8 cellular contexts compared by ENCODE assay signal in genomic region chr6:166381381-166381732, GRCh38. TPM values are rescaled to one million over a fixed set of nuclear protein-coding genes. Genes with fewer than 3 reads are reported as not detected.
DNase-seq lines count a peak whose midpoint lies in the region; ATAC-seq and TF ChIP-seq lines count a peak whose summit lies in the region.

No MANE protein-coding gene starts in this region.

- peak overlapping the region; percentile 84 for H3K4me3 ChIP-seq in BJ (ENCODE audit: low read depth, low read length)
- H3K4me3 ChIP-seq in IMR-90 (ENCODE audit: insufficient read depth, low read depth, low read length), result peak overlapping the region; percentile 87
- peak overlapping the region; percentile 87 to 96 for H3K4me3 ChIP-seq in cardiac fibroblast (replicated peaks in 1 of 2; ENCODE audit: low read depth in 2 of 2, low read length in 2 of 2)

- H2BK5ac ChIP-seq in IMR-90 (ENCODE audit: low read depth, low read length, poor library complexity, severe bottlenecking), result no peak overlapping the region

- H3K4me3 Mint-ChIP-seq in natural killer cell treated with Interleukin-12 subunit alpha and Interleukin-12 subunit beta and Interleukin-15 and Interleukin-18, amount 100 ng/mL, for 72 hours, result peak overlapping the region; percentile 89

- BruUV-seq in IMR-90 (replicated peaks; lab: Mats Ljungman, UMichigan), result no TSS peak

- H3K9me1 ChIP-seq in IMR-90 (ENCODE audit: insufficient read depth, low read length), result no peaks in the 10 kb centered on the region

- H3K9me3 Mint-ChIP-seq in natural killer cell treated with Interleukin-12 subunit alpha and Interleukin-12 subunit beta and Interleukin-15 and Interleukin-18, amount 100 ng/mL, for 72 hours, result no peaks in the 10 kb centered on the region

- H3K79me1 ChIP-seq in IMR-90 (ENCODE audit: low read depth in 1 of 2, low read length in 2 of 2), result peaks cover 0 to 5% of the 10 kb centered on the region in 2 experiments; a peak in 2 of 4 replicates

- H3K4me1 Mint-ChIP-seq in natural killer cell treated with Interleukin-12 subunit alpha and Interleukin-12 subunit beta and Interleukin-15 and Interleukin-18, amount 100 ng/mL, for 72 hours (ENCODE audit: low read depth in 2 of 2), result peaks cover 8% of the 10 kb centered on the region in 2 donors

- no peak for DNase-seq in BJ (ENCODE audit: low read depth)
- no peak for DNase-seq in IMR-90
- no peak for DNase-seq in cardiac fibroblast (ENCODE audit: low read depth in 2 of 2)
- DNase-seq in natural killer cell treated with Interleukin-12 subunit alpha and Interleukin-12 subunit beta and Interleukin-15 and Interleukin-18, amount 100 ng/mL, for 72 hours (ENCODE audit: low spot score), result no peak
- DNase-seq in SIG-M5 treated with dmso at 0.1 percent for 504 hours (lab: John Stamatoyannopoulos, UW; ENCODE audit: unreplicated experiment), result no peak
- DNase-seq in omental fat pad (ENCODE audit: low spot score), result no peak

- H3K4me2 ChIP-seq in IMR-90 (ENCODE audit: low read depth, low read length), result peak overlapping the region; percentile 70

- H3K27ac ChIP-seq in IMR-90 (ENCODE audit: insufficient read depth, low read length), result no peak overlapping the region

- intact Hi-C loops in IMR-90 (cut with micrococcal nuclease), result loop anchor here (5.0 kb wide), 1 partner anchor 104 kb away; no protein-coding TSS in a partner anchor

- no peak overlapping the region; the same call in 1 of the 2 replicates for H3K9ac ChIP-seq in IMR-90 (ENCODE audit: low read depth, low read length)

- H3K14ac ChIP-seq in IMR-90 (replicated peaks; ENCODE audit: low read depth, low read length), result no peak overlapping the region

- H3K18ac ChIP-seq in IMR-90 (ENCODE audit: low read depth, low read length), result no peak overlapping the region

- CTCF ChIA-PET in BJ (lab: Yijun Ruan, JAX) (interaction anchor here (0.6 to 1.7 kb wide), 17 partner anchors 15 to 107 kb away, joined by 3 to 11 read pairs (median 4); partner anchors contain the start of genes PRR18 and SFT2D1), IMR-90 (lab: Yijun Ruan, JAX) (interaction anchor here (0.6 to 1.3 kb wide), 8 partner anchors 8 to 105 kb away, joined by 3 to 6 read pairs (median 4); no protein-coding TSS in a partner anchor)

- H2AK9ac ChIP-seq in IMR-90 (replicated peaks; ENCODE audit: low read depth, low read length, poor library complexity), result no peak overlapping the region

- ATAC-seq in IMR-90 (ENCODE audit: low read depth) (no peak), GM18519 (IDR thresholded peaks at IDR 0.05; ENCODE audit: low FRiP score, unreplicated experiment) (no peak), omental fat pad (ENCODE audit: low FRiP score) (no peak), HG03432 (IDR thresholded peaks at IDR 0.05; ENCODE audit: unreplicated experiment) (no peak)
- ATAC-seq in natural killer cell treated with Interleukin-12 subunit alpha and Interleukin-12 subunit beta and Interleukin-15 and Interleukin-18, amount 100 ng/mL, for 72 hours, result no peak

- H2BK120ac ChIP-seq in IMR-90 (ENCODE audit: low read depth, low read length), result no peak overlapping the region

- H2AK5ac ChIP-seq in IMR-90 (ENCODE audit: low read depth, low read length), result no peak overlapping the region

- H3K27ac Mint-ChIP-seq in natural killer cell treated with Interleukin-12 subunit alpha and Interleukin-12 subunit beta and Interleukin-15 and Interleukin-18, amount 100 ng/mL, for 72 hours, result peak overlapping the region; percentile 59 to 65

- no peak overlapping the region for H3K23ac ChIP-seq in IMR-90 (ENCODE audit: low read depth, low read length)

- dilution Hi-C loops in IMR-90 (cut with HindIII; ENCODE audit: low sequenced_read_pairs, unreplicated experiment), result no loop called here

- TF ChIP-seq CTCF in BJ (IDR thresholded peaks at IDR 0.05; ENCODE audit: insufficient read depth, low read depth, low read length), result no peak
- no peak for TF ChIP-seq CTCF in IMR-90 (conservative IDR thresholded peaks at IDR 0.05; ENCODE audit: low read depth, low read length)
- no peak for TF ChIP-seq CTCF in cardiac fibroblast (IDR thresholded peaks at IDR 0.05; ENCODE audit: low read depth, low read length)
- TF ChIP-seq CTCF in omental fat pad (IDR thresholded peaks at IDR 0.05), result no peak

- no peaks in the 10 kb centered on the region for H3K4me1 ChIP-seq in IMR-90 (ENCODE audit: control insufficient read depth, insufficient read depth, low read length)

- H3K4ac ChIP-seq in IMR-90 (ENCODE audit: low read depth, low read length), result no peak overlapping the region

- no peak overlapping the region for H2BK20ac ChIP-seq in IMR-90 (ENCODE audit: low read depth, low read length)

- H3K9me3 ChIP-seq in IMR-90 (ENCODE audit: control insufficient read depth, insufficient read depth, low read length), result no peaks in the 10 kb centered on the region

- H3K27me3 Mint-ChIP-seq in natural killer cell treated with Interleukin-12 subunit alpha and Interleukin-12 subunit beta and Interleukin-15 and Interleukin-18, amount 100 ng/mL, for 72 hours, result no peaks in the 10 kb centered on the region

- WGBS in IMR-90 (ENCODE audit: extremely low coverage in 2 of 2, insufficient read length in 1 of 2), 2 experiments, result no CpG with 5 or more reads among the region's 6 CpGs

- no peak overlapping the region for H2AFZ ChIP-seq in IMR-90 (replicated peaks; ENCODE audit: low read length, poor library complexity)

- H4K8ac ChIP-seq in IMR-90 (ENCODE audit: low read depth in 2 of 2, low read length in 2 of 2), result no peak overlapping the region

- no peaks in the 10 kb centered on the region; the same call in 1 of the 2 replicates for H3K27me3 ChIP-seq in BJ (ENCODE audit: control insufficient read depth, insufficient read depth, low read length)
- H3K27me3 ChIP-seq in IMR-90 (ENCODE audit: control insufficient read depth, insufficient read depth, low read length), result no peaks in the 10 kb centered on the region

- no peak for TF ChIP-seq POLR2A in IMR-90 (IDR thresholded peaks at IDR 0.05; ENCODE audit: low read depth, low read length)

- no peaks in the 10 kb centered on the region for H3K36me3 Mint-ChIP-seq in natural killer cell treated with Interleukin-12 subunit alpha and Interleukin-12 subunit beta and Interleukin-15 and Interleukin-18, amount 100 ng/mL, for 72 hours

- H2BK15ac ChIP-seq in IMR-90 (ENCODE audit: low read depth, low read length), result no peak overlapping the region

- in situ Hi-C loops in IMR-90 (cut with MboI; ENCODE audit: low sequenced_read_pairs), result no loop called here

- no peak for TF ChIP-seq RAD21 in IMR-90 (IDR thresholded peaks at IDR 0.05; ENCODE audit: low read length)

- POLR2A ChIA-PET in BJ (lab: Charles Lee) (no interaction called here), IMR-90 (lab: Charles Lee; ENCODE audit: unreplicated experiment) (no interaction called here)

- H4K91ac ChIP-seq in IMR-90 (ENCODE audit: insufficient read depth, low read depth, low read length), result no peak overlapping the region

- no peak overlapping the region for H3K56ac ChIP-seq in IMR-90 (ENCODE audit: extremely low read depth, insufficient read depth, low read length)

- no peaks in the 10 kb centered on the region for H4K20me1 ChIP-seq in IMR-90 (ENCODE audit: insufficient read depth, low read length)

- H4K5ac ChIP-seq in IMR-90 (ENCODE audit: low read depth, low read length), result no peak overlapping the region

- no peaks in the 10 kb centered on the region for H3K36me3 ChIP-seq in BJ (ENCODE audit: control insufficient read depth, insufficient read depth, low read length)
- no peaks in the 10 kb centered on the region for H3K36me3 ChIP-seq in IMR-90 (ENCODE audit: control insufficient read depth, insufficient read depth, low read length)

TF ChIP-seq in IMR-90, 13 proteins besides CTCF, POLR2A, EP300 and RAD21 (continues in another document):
- TF ChIP-seq MAZ (IDR thresholded peaks at IDR 0.05; ENCODE audit: borderline replicate concordance, low read depth, low read length), result no peak
- no peak for TF ChIP-seq CHD1 (IDR thresholded peaks at IDR 0.05; ENCODE audit: low read depth, low read length)
- TF ChIP-seq, protein P1, sequence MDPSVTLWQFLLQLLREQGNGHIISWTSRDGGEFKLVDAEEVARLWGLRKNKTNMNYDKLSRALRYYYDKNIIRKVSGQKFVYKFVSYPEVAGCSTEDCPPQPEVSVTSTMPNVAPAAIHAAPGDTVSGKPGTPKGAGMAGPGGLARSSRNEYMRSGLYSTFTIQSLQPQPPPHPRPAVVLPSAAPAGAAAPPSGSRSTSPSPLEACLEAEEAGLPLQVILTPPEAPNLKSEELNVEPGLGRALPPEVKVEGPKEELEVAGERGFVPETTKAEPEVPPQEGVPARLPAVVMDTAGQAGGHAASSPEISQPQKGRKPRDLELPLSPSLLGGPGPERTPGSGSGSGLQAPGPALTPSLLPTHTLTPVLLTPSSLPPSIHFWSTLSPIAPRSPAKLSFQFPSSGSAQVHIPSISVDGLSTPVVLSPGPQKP (IDR thresholded peaks at IDR 0.05; ENCODE audit: borderline replicate concordance, low read depth, low read length), result no peak
- TF ChIP-seq NFE2L2 (IDR thresholded peaks at IDR 0.05; ENCODE audit: low read depth, low read length), result no peak
- TF ChIP-seq RFX5 (IDR thresholded peaks at IDR 0.05; ENCODE audit: low read depth, low read length), result no peak
- TF ChIP-seq USF2 (IDR thresholded peaks at IDR 0.05; ENCODE audit: low read depth, low read length), result no peak

RNA-seq across cellular contexts. Expression of gene MPC1, which starts 1.4 kb away (rescaled TPM):
- 19.2 and 27.5 TPM in 2 replicates for polyA plus RNA-seq in BJ (2011; rRNA removed)
- 4.1 and 6.3 TPM in 2 replicates for polyA minus RNA-seq in BJ (2011; rRNA and poly(A)+ RNA removed)
- total RNA-seq in IMR-90 (2012; rRNA removed), result 10.9 and 16.1 TPM in 2 replicates
- 11.8 and 12.0 TPM in 2 replicates for polyA plus RNA-seq in IMR-90 (2012; rRNA removed)
- polyA plus RNA-seq in IMR-90 (2012; cell fraction: cytosol; rRNA removed), result 14.4 and 15.3 TPM in 2 replicates
- polyA plus RNA-seq in IMR-90 (2012; cell fraction: nucleus; rRNA removed; ENCODE audit: low replicate concordance), result 5.4 and 19.1 TPM in 2 replicates
- total RNA-seq in natural killer cell treated with Interleukin-12 subunit alpha and Interleukin-12 subunit beta and Interleukin-15 and Interleukin-18, amount 100 ng/mL, for 72 hours, result 10 to 100 TPM; 11.5 to 30.4 TPM
- 10 to 100 TPM; 33.4 to 99.4 (median 58.8) TPM for total RNA-seq in omental fat pad

RNA-seq across cellular contexts. Expression of gene SFT2D1, which starts 39.0 kb away (rescaled TPM):
- polyA plus RNA-seq in BJ (2011; rRNA removed), result 24.9 and 53.6 TPM in 2 replicates
- 13.7 and 14.9 TPM in 2 replicates for polyA minus RNA-seq in BJ (2011; rRNA and poly(A)+ RNA removed)
- 10.2 and 31.9 TPM in 2 replicates for total RNA-seq in IMR-90 (2012; rRNA removed)
- 42.1 and 45.8 TPM in 2 replicates for polyA plus RNA-seq in IMR-90 (2012; rRNA removed)
- 51.6 and 81.2 TPM in 2 replicates for polyA plus RNA-seq in IMR-90 (2012; cell fraction: cytosol; rRNA removed)
- 20.7 and 59.5 TPM in 2 replicates for polyA plus RNA-seq in IMR-90 (2012; cell fraction: nucleus; rRNA removed; ENCODE audit: low replicate concordance)
- total RNA-seq in natural killer cell treated with Interleukin-12 subunit alpha and Interleukin-12 subunit beta and Interleukin-15 and Interleukin-18, amount 100 ng/mL, for 72 hours, result 10 to 100 TPM; 40.7 to 67.5 TPM
- 10 to 100 TPM; 40.0 to 63.7 (median 53.8) TPM for total RNA-seq in omental fat pad
